1 cellular context compared by ENCODE assay signal in the genomic region with DNA sequence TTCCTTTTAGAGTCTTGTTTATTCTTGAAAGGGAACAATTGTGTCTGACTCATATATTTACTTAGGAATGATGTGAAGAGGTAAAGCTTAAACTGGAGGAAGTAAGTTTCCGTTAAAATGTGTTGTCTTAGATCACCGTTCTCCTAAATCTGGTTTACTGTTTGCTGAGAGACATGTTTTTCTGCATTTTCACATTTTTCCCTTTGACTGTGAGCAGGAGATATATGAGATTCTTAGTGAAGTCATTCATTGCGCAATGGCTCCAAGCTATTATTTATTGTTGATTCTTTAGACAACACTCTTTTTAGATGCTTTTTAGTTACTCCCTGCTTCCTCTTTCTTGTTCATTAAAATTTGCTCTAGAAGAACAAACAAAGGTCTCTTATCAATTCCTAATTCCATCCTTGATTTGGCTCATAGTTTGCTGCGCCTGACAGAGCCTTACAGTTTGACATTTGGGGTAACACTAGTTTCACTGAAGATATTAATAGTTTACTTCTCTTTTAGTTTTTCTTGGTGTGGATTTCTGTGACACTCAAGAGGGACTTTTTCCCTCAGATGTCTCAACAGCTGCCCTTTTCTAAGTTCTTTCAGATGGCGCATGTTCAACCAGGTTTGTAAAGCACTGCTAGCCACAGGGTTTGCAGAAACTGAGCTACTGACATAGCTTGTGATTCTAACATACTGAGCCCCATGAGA.
TF ChIP-seq lines count a peak whose summit lies in the region.

No MANE protein-coding gene starts in this region.

TF ChIP-seq in HepG2, 621 proteins besides CTCF, POLR2A, EP300 and RAD21 (continued from another document):
- TF ChIP-seq MBD4 (IDR thresholded peaks at IDR 0.05; ENCODE audit: borderline replicate concordance, low read length) (no peak), ZNF432 (CRISPR knock-in tag; IDR thresholded peaks at IDR 0.05; ENCODE audit: borderline replicate concordance) (no peak), AGO2 (optimal IDR thresholded peaks at IDR 0.05; ENCODE audit: low read depth, low read length) (no peak), FLYWCH1 (CRISPR knock-in tag; IDR thresholded peaks at IDR 0.05) (no peak), ZNF713 (CRISPR knock-in tag; IDR thresholded peaks at IDR 0.05) (no peak), YY1 (IDR thresholded peaks at IDR 0.05; ENCODE audit: insufficient read depth, insufficient replicate concordance, low read depth, low read length) (no peak), CBX2 (IDR thresholded peaks at IDR 0.05; ENCODE audit: low read depth, low read length) (no peak), CBX2 (CRISPR knock-in tag; IDR thresholded peaks at IDR 0.05; ENCODE audit: low read depth) (no peak), FOXP1 (IDR thresholded peaks at IDR 0.05) (no peak), FOXP1 (CRISPR knock-in tag; IDR thresholded peaks at IDR 0.05) (peak; percentile 60), MBNL3 (CRISPR knock-in tag; conservative IDR thresholded peaks at IDR 0.05) (no peak), ZNF660 (CRISPR knock-in tag; IDR thresholded peaks at IDR 0.05; ENCODE audit: borderline replicate concordance, low read depth) (no peak), HDAC1 (CRISPR knock-in tag; IDR thresholded peaks at IDR 0.05) (no peak), ZNF530 (CRISPR knock-in tag; IDR thresholded peaks at IDR 0.05; ENCODE audit: low read depth) (no peak), JDP2 (CRISPR knock-in tag; IDR thresholded peaks at IDR 0.05; ENCODE audit: borderline replicate concordance) (no peak), ZFY (CRISPR knock-in tag; IDR thresholded peaks at IDR 0.05) (no peak), PITX1 (CRISPR knock-in tag; IDR thresholded peaks at IDR 0.05) (no peak), CEBPG (CRISPR knock-in tag; IDR thresholded peaks at IDR 0.05) (peak; percentile 61)
- TF ChIP-seq, protein P1, sequence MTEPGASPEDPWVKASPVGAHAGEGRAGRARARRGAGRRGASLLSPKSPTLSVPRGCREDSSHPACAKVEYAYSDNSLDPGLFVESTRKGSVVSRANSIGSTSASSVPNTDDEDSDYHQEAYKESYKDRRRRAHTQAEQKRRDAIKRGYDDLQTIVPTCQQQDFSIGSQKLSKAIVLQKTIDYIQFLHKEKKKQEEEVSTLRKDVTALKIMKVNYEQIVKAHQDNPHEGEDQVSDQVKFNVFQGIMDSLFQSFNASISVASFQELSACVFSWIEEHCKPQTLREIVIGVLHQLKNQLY (CRISPR knock-in tag; IDR thresholded peaks at IDR 0.05) = no peak
- TF ChIP-seq, protein P2, sequence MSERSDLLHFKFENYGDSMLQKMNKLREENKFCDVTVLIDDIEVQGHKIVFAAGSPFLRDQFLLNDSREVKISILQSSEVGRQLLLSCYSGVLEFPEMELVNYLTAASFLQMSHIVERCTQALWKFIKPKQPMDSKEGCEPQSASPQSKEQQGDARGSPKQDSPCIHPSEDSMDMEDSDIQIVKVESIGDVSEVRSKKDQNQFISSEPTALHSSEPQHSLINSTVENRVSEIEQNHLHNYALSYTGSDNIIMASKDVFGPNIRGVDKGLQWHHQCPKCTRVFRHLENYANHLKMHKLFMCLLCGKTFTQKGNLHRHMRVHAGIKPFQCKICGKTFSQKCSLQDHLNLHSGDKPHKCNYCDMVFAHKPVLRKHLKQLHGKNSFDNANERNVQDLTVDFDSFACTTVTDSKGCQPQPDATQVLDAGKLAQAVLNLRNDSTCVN (CRISPR knock-in tag; IDR thresholded peaks at IDR 0.05; ENCODE audit: borderline replicate concordance) = no peak
- TF ChIP-seq, protein P3, sequence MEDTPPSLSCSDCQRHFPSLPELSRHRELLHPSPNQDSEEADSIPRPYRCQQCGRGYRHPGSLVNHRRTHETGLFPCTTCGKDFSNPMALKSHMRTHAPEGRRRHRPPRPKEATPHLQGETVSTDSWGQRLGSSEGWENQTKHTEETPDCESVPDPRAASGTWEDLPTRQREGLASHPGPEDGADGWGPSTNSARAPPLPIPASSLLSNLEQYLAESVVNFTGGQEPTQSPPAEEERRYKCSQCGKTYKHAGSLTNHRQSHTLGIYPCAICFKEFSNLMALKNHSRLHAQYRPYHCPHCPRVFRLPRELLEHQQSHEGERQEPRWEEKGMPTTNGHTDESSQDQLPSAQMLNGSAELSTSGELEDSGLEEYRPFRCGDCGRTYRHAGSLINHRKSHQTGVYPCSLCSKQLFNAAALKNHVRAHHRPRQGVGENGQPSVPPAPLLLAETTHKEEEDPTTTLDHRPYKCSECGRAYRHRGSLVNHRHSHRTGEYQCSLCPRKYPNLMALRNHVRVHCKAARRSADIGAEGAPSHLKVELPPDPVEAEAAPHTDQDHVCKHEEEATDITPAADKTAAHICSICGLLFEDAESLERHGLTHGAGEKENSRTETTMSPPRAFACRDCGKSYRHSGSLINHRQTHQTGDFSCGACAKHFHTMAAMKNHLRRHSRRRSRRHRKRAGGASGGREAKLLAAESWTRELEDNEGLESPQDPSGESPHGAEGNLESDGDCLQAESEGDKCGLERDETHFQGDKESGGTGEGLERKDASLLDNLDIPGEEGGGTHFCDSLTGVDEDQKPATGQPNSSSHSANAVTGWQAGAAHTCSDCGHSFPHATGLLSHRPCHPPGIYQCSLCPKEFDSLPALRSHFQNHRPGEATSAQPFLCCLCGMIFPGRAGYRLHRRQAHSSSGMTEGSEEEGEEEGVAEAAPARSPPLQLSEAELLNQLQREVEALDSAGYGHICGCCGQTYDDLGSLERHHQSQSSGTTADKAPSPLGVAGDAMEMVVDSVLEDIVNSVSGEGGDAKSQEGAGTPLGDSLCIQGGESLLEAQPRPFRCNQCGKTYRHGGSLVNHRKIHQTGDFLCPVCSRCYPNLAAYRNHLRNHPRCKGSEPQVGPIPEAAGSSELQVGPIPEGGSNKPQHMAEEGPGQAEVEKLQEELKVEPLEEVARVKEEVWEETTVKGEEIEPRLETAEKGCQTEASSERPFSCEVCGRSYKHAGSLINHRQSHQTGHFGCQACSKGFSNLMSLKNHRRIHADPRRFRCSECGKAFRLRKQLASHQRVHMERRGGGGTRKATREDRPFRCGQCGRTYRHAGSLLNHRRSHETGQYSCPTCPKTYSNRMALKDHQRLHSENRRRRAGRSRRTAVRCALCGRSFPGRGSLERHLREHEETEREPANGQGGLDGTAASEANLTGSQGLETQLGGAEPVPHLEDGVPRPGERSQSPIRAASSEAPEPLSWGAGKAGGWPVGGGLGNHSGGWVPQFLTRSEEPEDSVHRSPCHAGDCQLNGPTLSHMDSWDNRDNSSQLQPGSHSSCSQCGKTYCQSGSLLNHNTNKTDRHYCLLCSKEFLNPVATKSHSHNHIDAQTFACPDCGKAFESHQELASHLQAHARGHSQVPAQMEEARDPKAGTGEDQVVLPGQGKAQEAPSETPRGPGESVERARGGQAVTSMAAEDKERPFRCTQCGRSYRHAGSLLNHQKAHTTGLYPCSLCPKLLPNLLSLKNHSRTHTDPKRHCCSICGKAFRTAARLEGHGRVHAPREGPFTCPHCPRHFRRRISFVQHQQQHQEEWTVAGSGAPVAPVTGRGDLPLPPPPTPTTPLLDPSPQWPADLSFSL (CRISPR knock-in tag; IDR thresholded peaks at IDR 0.05) = no peak
